In the genomic region with DNA sequence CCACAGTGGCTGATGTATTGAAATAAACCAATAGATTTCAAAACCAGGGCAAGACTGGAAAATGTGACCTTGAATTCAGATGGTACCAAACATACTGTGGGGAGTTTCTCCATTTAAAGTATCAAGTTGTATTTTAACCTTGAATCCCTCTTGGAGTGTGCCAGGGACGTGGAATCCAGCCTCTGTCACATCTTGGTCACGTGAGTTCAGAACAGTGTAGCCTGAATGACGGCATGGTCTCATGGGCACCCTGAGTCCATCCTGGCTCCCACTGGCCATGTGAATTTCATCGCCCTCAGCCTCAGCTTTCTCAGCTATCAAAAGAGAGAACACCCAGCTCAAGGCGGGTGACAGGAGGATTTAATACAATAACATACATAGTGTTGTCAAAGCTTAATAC, we compare ENCODE assay signal across 24 cellular contexts. TPM values are rescaled to one million over a fixed set of nuclear protein-coding genes. Genes with fewer than 3 reads are reported as not detected.
DNase-seq lines count a peak whose midpoint lies in the region; ATAC-seq and TF ChIP-seq lines count a peak whose summit lies in the region.
"Had no signal": no experiment of that assay in that cellular context is flagged by ENCODE, and none has a peak within 500 bp of the region (broad histone marks: within the 10 kb centered on the region; RNA-seq: fewer than 3 reads in every experiment).

No MANE protein-coding gene starts in this region.

- no peak for DNase-seq in stimulated activated naive CD8-positive, alpha-beta T cell treated with anti-CD3 and anti-CD28 coated beads, Interleukin-15, amount 100 ng/mL, for 72 hours
- DNase-seq in activated B cell treated with CpG ODN at 0.5 μM for 24 hours (no peak), right lobe of liver (no peak), testis (peak; percentile 91), NCI-H2081 treated with DMSO at 0.1 percent for 48 hours (lab: John Stamatoyannopoulos, UW) (no peak), NCI-H526 (lab: John Stamatoyannopoulos, UW) (no peak), NCI-H226 (no peak)
- DNase-seq: ACHN, C1 segment of cervical spinal cord, DMS79 treated with DMSO at 0.1 percent for 48 hours, HFFc6, MM.1S, NCI-H1092, NCI-H1436 treated with DMSO at 0.1 percent for 48 hours, NCI-H2029 treated with DMSO at 0.1 percent for 48 hours, NCI-H2171 treated with DMSO at 0.1 percent for 48 hours, NCI-H510A, NCI-H774, OCI-M1, SHP77, SK-N-SH had no signal

- WGBS in right lobe of liver (ENCODE audit: insufficient coverage, low coverage, low lambda C conversion rate, missing lambda C conversion rate) = 61% methylated on average over 4 of the region's 5 CpGs
- WGBS in testis, 2 donors = 55 to 74% methylated on average over 5 of the region's 5 CpGs

- peak overlapping the region; percentile 9 for H3K27ac Mint-ChIP-seq in stimulated activated naive CD8-positive, alpha-beta T cell treated with anti-CD3 and anti-CD28 coated beads, Interleukin-15, Interleukin-2, amounts not matched to agents 100 ng/mL and 50 ng/mL, for 24 hours
- no peak overlapping the region for H3K27ac Mint-ChIP-seq in stimulated activated naive CD8-positive, alpha-beta T cell treated with anti-CD3 and anti-CD28 coated beads, Interleukin-15, amount 100 ng/mL, for 72 hours
- peak overlapping the region; percentile 19 for H3K27ac Mint-ChIP-seq in activated B cell treated with CpG ODN at 0.5 μM for 24 hours
- H3K27ac Mint-ChIP-seq: HFFc6 had no signal

- H3K36me3 Mint-ChIP-seq in stimulated activated naive CD8-positive, alpha-beta T cell treated with anti-CD3 and anti-CD28 coated beads, Interleukin-15, Interleukin-2, amounts not matched to agents 100 ng/mL and 50 ng/mL, for 24 hours (ENCODE audit: low read depth) = peaks cover 41% of the 10 kb centered on the region
- H3K36me3 Mint-ChIP-seq in activated B cell treated with CpG ODN at 0.5 μM for 24 hours (ENCODE audit: low read depth) = peaks cover 23% of the 10 kb centered on the region

- H3K4me1 ChIP-seq in right lobe of liver (peaks cover 0 to 21% (median 4%) of the 10 kb centered on the region in 4 donors), testis (peaks cover 19% of the 10 kb centered on the region)

- no peaks in the 10 kb centered on the region for H3K27me3 Mint-ChIP-seq in stimulated activated naive CD8-positive, alpha-beta T cell treated with anti-CD3 and anti-CD28 coated beads, Interleukin-15, Interleukin-2, amounts not matched to agents 100 ng/mL and 50 ng/mL, for 24 hours
- H3K27me3 Mint-ChIP-seq in stimulated activated naive CD8-positive, alpha-beta T cell treated with anti-CD3 and anti-CD28 coated beads, Interleukin-15, amount 100 ng/mL, for 72 hours = no peaks in the 10 kb centered on the region
- H3K27me3 Mint-ChIP-seq in activated B cell treated with CpG ODN at 0.5 μM for 24 hours = no peaks in the 10 kb centered on the region

- no peak for ATAC-seq in stimulated activated naive CD8-positive, alpha-beta T cell treated with anti-CD3 and anti-CD28 coated beads, Interleukin-15, amount 100 ng/mL, for 72 hours
- ATAC-seq in activated B cell treated with CpG ODN at 0.5 μM for 24 hours (ENCODE audit: low read depth) (no peak), right lobe of liver (no peak)

- H3K36me3 ChIP-seq in right lobe of liver (peaks cover 0 to 6% (median 0%) of the 10 kb centered on the region in 4 donors), testis (ENCODE audit: low read depth, missing control alignments) (no peaks in the 10 kb centered on the region)

- CTCF ChIA-PET in activated B cell treated with CpG ODN at 0.5 μM for 24 hours (lab: Charles Lee) = no interaction called here

- no peak for TF ChIP-seq POLR2A in right lobe of liver (IDR thresholded peaks at IDR 0.05)
- no peak for TF ChIP-seq POLR2A in testis (IDR thresholded peaks at IDR 0.05)

- no peak overlapping the region for H3K4me3 Mint-ChIP-seq in stimulated activated naive CD8-positive, alpha-beta T cell treated with anti-CD3 and anti-CD28 coated beads, Interleukin-15, Interleukin-2, amounts not matched to agents 100 ng/mL and 50 ng/mL, for 24 hours
- no peak overlapping the region for H3K4me3 Mint-ChIP-seq in stimulated activated naive CD8-positive, alpha-beta T cell treated with anti-CD3 and anti-CD28 coated beads, Interleukin-15, amount 100 ng/mL, for 72 hours
- H3K4me3 Mint-ChIP-seq in activated B cell treated with CpG ODN at 0.5 μM for 24 hours = no peak overlapping the region
- H3K4me3 Mint-ChIP-seq: HFFc6 had no signal

- H3K27ac ChIP-seq in right lobe of liver = peak overlapping the region in 2 of 3 donors; percentile 20 to 24
- peak overlapping the region; percentile 77 to 83 for H3K27ac ChIP-seq in testis
- H3K27ac ChIP-seq: HL-60 had no signal

- TF ChIP-seq CTCF in activated B cell treated with CpG ODN at 0.5 μM for 24 hours (IDR thresholded peaks at IDR 0.05) = no peak
- TF ChIP-seq CTCF in right lobe of liver (IDR thresholded peaks at IDR 0.05) = no peak
- no peak for TF ChIP-seq CTCF in testis (IDR thresholded peaks at IDR 0.05)

- H3K4me3 ChIP-seq in right lobe of liver (no peak overlapping the region), testis (no peak overlapping the region)

- H3K9me3 ChIP-seq in right lobe of liver = no peaks in the 10 kb centered on the region
- no peaks in the 10 kb centered on the region for H3K9me3 ChIP-seq in testis
- H3K9me3 ChIP-seq: SK-N-SH had no signal

- no peaks in the 10 kb centered on the region for H3K27me3 ChIP-seq in right lobe of liver
- no peaks in the 10 kb centered on the region for H3K27me3 ChIP-seq in testis

- H3K9me3 Mint-ChIP-seq in stimulated activated naive CD8-positive, alpha-beta T cell treated with anti-CD3 and anti-CD28 coated beads, Interleukin-15, Interleukin-2, amounts not matched to agents 100 ng/mL and 50 ng/mL, for 24 hours = no peaks in the 10 kb centered on the region
- no peaks in the 10 kb centered on the region for H3K9me3 Mint-ChIP-seq in stimulated activated naive CD8-positive, alpha-beta T cell treated with anti-CD3 and anti-CD28 coated beads, Interleukin-15, amount 100 ng/mL, for 72 hours
- no peaks in the 10 kb centered on the region for H3K9me3 Mint-ChIP-seq in activated B cell treated with CpG ODN at 0.5 μM for 24 hours
- H3K9me3 Mint-ChIP-seq: HFFc6 had no signal

- POLR2A ChIA-PET in activated B cell treated with CpG ODN at 0.5 μM for 24 hours (lab: Charles Lee) = no interaction called here

- H3K4me1 Mint-ChIP-seq in stimulated activated naive CD8-positive, alpha-beta T cell treated with anti-CD3 and anti-CD28 coated beads, Interleukin-15, Interleukin-2, amounts not matched to agents 100 ng/mL and 50 ng/mL, for 24 hours (ENCODE audit: low read depth) = peaks cover 51% of the 10 kb centered on the region
- peaks cover 58% of the 10 kb centered on the region for H3K4me1 Mint-ChIP-seq in stimulated activated naive CD8-positive, alpha-beta T cell treated with anti-CD3 and anti-CD28 coated beads, Interleukin-15, amount 100 ng/mL, for 72 hours
- H3K4me1 Mint-ChIP-seq in activated B cell treated with CpG ODN at 0.5 μM for 24 hours = peaks cover 22% of the 10 kb centered on the region

- intact Hi-C loops in activated B cell treated with CpG ODN at 0.5 μM for 24 hours (cut with micrococcal nuclease) (no loop called here), right lobe of liver (cut with DNase I) (no loop called here), testis (cut with DNase I; ENCODE audit: low total_unique reads) (no loop called here)

RNA-seq across cellular contexts. Expression of gene ZNF771, which starts 6.8 kb away (rescaled TPM):
- 4.4 and 5.2 TPM in 2 replicates for total RNA-seq in activated B cell treated with CpG ODN at 0.5 μM for 24 hours
- 10 to 100 TPM in 3 of 6 experiments, 1 to 10 TPM in 3; 3.9 to 11.3 (median 9.6) TPM for total RNA-seq in right lobe of liver
- total RNA-seq in testis = 10 to 100 TPM; 35.6 to 37.2 TPM
- 3.0 TPM for polyA plus RNA-seq in testis (ENCODE audit: insufficient read depth, low read depth, low replicate concordance)

RNA-seq across cellular contexts. Expression of gene DCTPP1, which starts 15.7 kb away (rescaled TPM):
- total RNA-seq in activated B cell treated with CpG ODN at 0.5 μM for 24 hours (66.7 and 81.5 TPM in 2 replicates), right lobe of liver (10 to 100 TPM; 10.0 to 17.9 (median 13.9) TPM), testis (10 to 100 TPM; 15.2 to 26.1 TPM)
- 23.6 TPM for polyA plus RNA-seq in testis (ENCODE audit: insufficient read depth, low read depth, low replicate concordance)

RNA-seq across cellular contexts. Expression of gene ZNF48, which starts 18.9 kb away (rescaled TPM):
- total RNA-seq in activated B cell treated with CpG ODN at 0.5 μM for 24 hours = 11.7 and 13.0 TPM in 2 replicates
- total RNA-seq in right lobe of liver = 1 to 10 TPM; 2.9 to 4.3 (median 3.9) TPM
- total RNA-seq in testis = 1 to 10 TPM; 6.5 to 9.0 TPM
- polyA plus RNA-seq in testis (ENCODE audit: insufficient read depth, low read depth, low replicate concordance) = 6.3 TPM

RNA-seq across cellular contexts. Expression of gene SEPHS2, which starts 31.5 kb away (rescaled TPM):
- 79.1 and 80.0 TPM in 2 replicates for total RNA-seq in activated B cell treated with CpG ODN at 0.5 μM for 24 hours
- total RNA-seq in right lobe of liver = 100 to 1,000 TPM; 157 to 228 (median 205) TPM
- total RNA-seq in testis = 10 to 100 TPM; 17.7 to 19.8 TPM
- 24.7 TPM for polyA plus RNA-seq in testis (ENCODE audit: insufficient read depth, low read depth, low replicate concordance)

RNA-seq across cellular contexts. Expression of gene SEPTIN1, which starts 31.8 kb away (rescaled TPM):
- total RNA-seq in activated B cell treated with CpG ODN at 0.5 μM for 24 hours (192 and 199 TPM in 2 replicates), right lobe of liver (1 to 10 TPM in 3 of 6 experiments, under 1 TPM in 3; 0.12 to 1.7 (median 0.93) TPM), testis (1 to 10 TPM in 1 of 2 donors, under 1 TPM in 1; 0.63 to 2.4 TPM)
- 3.9 TPM for polyA plus RNA-seq in testis (ENCODE audit: insufficient read depth, low read depth, low replicate concordance)
- total RNA-seq: H4 had no signal

Comparison
In these comparisons a context has a peak if more than half of its experiments do, and no peak if none do; other contexts are left out.
1. H3K27ac Mint-ChIP-seq: peak in stimulated activated naive CD8-positive, alpha-beta T cell treated with anti-CD3 and anti-CD28 coated beads, Interleukin-15, Interleukin-2, amounts not matched to agents 100 ng/mL and 50 ng/mL, for 24 hours (single experiment) and activated B cell treated with CpG ODN at 0.5 μM for 24 hours (single experiment); none in stimulated activated naive CD8-positive, alpha-beta T cell treated with anti-CD3 and anti-CD28 coated beads, Interleukin-15, amount 100 ng/mL, for 72 hours (0 of 2).